In the genomic region with DNA sequence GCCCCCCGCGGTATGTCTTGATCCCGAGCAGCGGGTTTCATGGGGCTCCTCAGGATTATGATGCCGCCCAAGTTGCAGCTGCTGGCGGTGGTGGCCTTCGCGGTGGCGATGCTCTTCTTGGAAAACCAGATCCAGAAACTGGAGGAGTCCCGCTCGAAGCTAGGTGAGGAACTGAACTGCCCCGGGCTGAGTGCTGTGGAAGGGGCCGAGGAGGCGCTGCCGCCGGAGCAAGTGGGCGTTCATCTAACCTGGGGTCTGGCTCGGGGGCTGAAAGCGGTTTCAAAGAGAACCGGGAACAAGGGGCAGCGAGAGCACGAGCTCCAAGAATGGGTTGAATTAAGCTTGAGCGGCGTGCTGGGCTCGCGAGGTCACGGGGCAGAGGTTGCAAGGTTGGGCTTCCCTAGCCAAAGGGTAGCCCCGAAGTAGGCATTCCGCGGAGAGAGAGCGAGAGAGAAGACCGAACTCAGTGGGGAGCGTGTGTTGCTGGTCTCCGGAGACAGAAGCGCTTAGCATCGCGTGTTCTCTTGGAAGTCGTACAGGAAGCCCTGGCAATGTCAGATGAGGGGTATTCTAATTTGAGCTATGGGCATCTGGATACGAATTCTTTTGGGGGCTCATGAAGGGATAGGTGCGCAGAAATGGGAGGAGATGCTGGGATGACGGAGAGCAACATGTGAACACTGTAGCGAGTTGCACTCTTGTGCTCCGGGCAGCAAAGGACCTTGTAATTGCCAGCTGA, we compare ENCODE assay signal across 8 cellular contexts. TPM values are rescaled to one million over a fixed set of nuclear protein-coding genes. Genes with fewer than 3 reads are reported as not detected.
DNase-seq lines count a peak whose midpoint lies in the region; ATAC-seq and TF ChIP-seq lines count a peak whose summit lies in the region.

No MANE protein-coding gene starts in this region.

- DNase-seq in GM04503 (ENCODE audit: low read depth) (peak; percentile 28), NCI-H2081 treated with DMSO at 0.1 percent for 48 hours (lab: John Stamatoyannopoulos, UW) (peak; percentile 29), choroid plexus epithelial cell (ENCODE audit: low read depth) (peak; percentile 67), left colon (peak; percentile 52 to 64), middle frontal gyrus (ENCODE audit: extremely low spot score, low spot score) (no peak)
- DNase-seq in stimulated activated CD4-positive, alpha-beta T cell treated with anti-CD3 and anti-CD28 coated beads, Interleukin-2, amount 100 ng/mL, for 24 hours = peak; percentile 47 to 55

- ATAC-seq in HG02759 (IDR thresholded peaks at IDR 0.05; ENCODE audit: unreplicated experiment) (peak; percentile 26), left colon (peak; percentile 35)

- TF ChIP-seq CTCF in WI38 (IDR thresholded peaks at IDR 0.05; ENCODE audit: low read depth, low read length) (no peak), choroid plexus epithelial cell (conservative IDR thresholded peaks at IDR 0.05; ENCODE audit: low read depth, low read length) (no peak)

- intact Hi-C loops in left colon (cut with DNase I, micrococcal nuclease) = no loop called here

- peak overlapping the region; percentile 70 for H3K4me3 ChIP-seq in WI38 (ENCODE audit: low read depth, low read length)
- H3K4me3 ChIP-seq in choroid plexus epithelial cell (ENCODE audit: low read depth, low read length) = peak overlapping the region; percentile 85

RNA-seq across cellular contexts. Expression of gene HS2ST1, which starts 0.7 kb away (rescaled TPM):
- total RNA-seq in left colon = 10 to 100 TPM; 17.4 to 23.5 TPM

RNA-seq across cellular contexts. Expression of gene SELENOF, which starts 1.2 kb away (rescaled TPM):
- 100 to 1,000 TPM; 186 to 204 TPM for total RNA-seq in left colon
